Comparison of ENCODE assay signal across 8 cellular contexts in genomic region chr7:101243786-101244384, GRCh38. TPM values are rescaled to one million over a fixed set of nuclear protein-coding genes. Genes with fewer than 3 reads are reported as not detected.
DNase-seq lines count a peak whose midpoint lies in the region; ATAC-seq and TF ChIP-seq lines count a peak whose summit lies in the region.

No MANE protein-coding gene starts in this region.

- H3K9me3 Mint-ChIP-seq in CD4-positive, alpha-beta T cell, result no peaks in the 10 kb centered on the region
- no peaks in the 10 kb centered on the region for H3K9me3 Mint-ChIP-seq in activated naive CD8-positive, alpha-beta T cell treated with anti-CD3 and anti-CD28 coated beads, Interleukin-2, amount 50 U/mL, for 24 hours

- POLR2A ChIA-PET in CD4-positive, alpha-beta T cell (lab: Charles Lee), result interaction anchor here (0.7 to 2.9 kb wide), 15 partner anchors 8 to 816 kb away, joined by 3 to 55 read pairs (median 5); partner anchors contain the start of genes IFT22, PLOD3, SRRT and UFSP1

- H3K9ac ChIP-seq in skeletal muscle tissue (ENCODE audit: low read depth in 1 of 3, low read length in 3 of 3), result peak overlapping the region; percentile 86 to 100 (median 99)

- H3K36me3 ChIP-seq in skeletal muscle tissue (ENCODE audit: control insufficient read depth in 3 of 3, insufficient read depth in 3 of 3, low read length in 3 of 3), result peaks cover 22 to 25% (median 24%) of the 10 kb centered on the region in 3 donors

- H3K27ac Mint-ChIP-seq in CD4-positive, alpha-beta T cell, result peak overlapping the region; percentile 96
- H3K27ac Mint-ChIP-seq in activated naive CD8-positive, alpha-beta T cell treated with anti-CD3 and anti-CD28 coated beads, Interleukin-2, amount 50 U/mL, for 24 hours, result peak overlapping the region; percentile 97

- H3K4me3 Mint-ChIP-seq in CD4-positive, alpha-beta T cell, result peak overlapping the region; percentile 98
- peak overlapping the region; percentile 99 for H3K4me3 Mint-ChIP-seq in activated naive CD8-positive, alpha-beta T cell treated with anti-CD3 and anti-CD28 coated beads, Interleukin-2, amount 50 U/mL, for 24 hours

- ATAC-seq in CD4-positive, alpha-beta T cell (ENCODE audit: poor library complexity), result no peak
- ATAC-seq in activated naive CD8-positive, alpha-beta T cell treated with anti-CD3 and anti-CD28 coated beads, Interleukin-2, amount 50 U/mL, for 24 hours, result no peak
- no peak for ATAC-seq in GM21390 (IDR thresholded peaks at IDR 0.05; ENCODE audit: unreplicated experiment)

- H3K27me3 Mint-ChIP-seq in CD4-positive, alpha-beta T cell, result no peaks in the 10 kb centered on the region
- no peaks in the 10 kb centered on the region for H3K27me3 Mint-ChIP-seq in activated naive CD8-positive, alpha-beta T cell treated with anti-CD3 and anti-CD28 coated beads, Interleukin-2, amount 50 U/mL, for 24 hours

- CTCF ChIA-PET in CD4-positive, alpha-beta T cell (lab: Charles Lee), result interaction anchor here (0.7 to 2.8 kb wide), 18 partner anchors 9 to 538 kb away, joined by 3 to 39 read pairs (median 4); partner anchors contain the start of genes AP1S1, PLOD3, POP7 and SERPINE1

- peak overlapping the region; percentile 73 for H3K4me3 ChIP-seq in iPS-18c (ENCODE audit: insufficient read depth, low read depth, low read length)
- H3K4me3 ChIP-seq in skeletal muscle tissue (ENCODE audit: low read length in 3 of 3), result peak overlapping the region; percentile 82 to 100 (median 99)

- H3K9me3 ChIP-seq in CD4-positive, alpha-beta T cell (ENCODE audit: control insufficient read depth, low read length), result no peaks in the 10 kb centered on the region
- H3K9me3 ChIP-seq in iPS-18c (ENCODE audit: control insufficient read depth, insufficient read depth, low read length), result no peaks in the 10 kb centered on the region
- no peaks in the 10 kb centered on the region for H3K9me3 ChIP-seq in skeletal muscle tissue (ENCODE audit: control insufficient read depth in 3 of 3, low read length in 3 of 3)

- peak overlapping the region; percentile 92 for H3K27ac ChIP-seq in CD4-positive, alpha-beta T cell (ENCODE audit: low read depth, low read length)
- H3K27ac ChIP-seq in skeletal muscle tissue (ENCODE audit: low read depth, low read length), result peak overlapping the region; percentile 96

- TF ChIP-seq CTCF in CD4-positive, alpha-beta T cell (IDR thresholded peaks at IDR 0.05), result peak; percentile 99

- peaks cover 44% of the 10 kb centered on the region for H3K4me1 Mint-ChIP-seq in CD4-positive, alpha-beta T cell (ENCODE audit: low read depth)
- peaks cover 37% of the 10 kb centered on the region for H3K4me1 Mint-ChIP-seq in activated naive CD8-positive, alpha-beta T cell treated with anti-CD3 and anti-CD28 coated beads, Interleukin-2, amount 50 U/mL, for 24 hours

- H3K36me3 Mint-ChIP-seq in CD4-positive, alpha-beta T cell (ENCODE audit: low read depth), result peaks cover 42% of the 10 kb centered on the region
- H3K36me3 Mint-ChIP-seq in activated naive CD8-positive, alpha-beta T cell treated with anti-CD3 and anti-CD28 coated beads, Interleukin-2, amount 50 U/mL, for 24 hours (ENCODE audit: low read depth), result peaks cover 19% of the 10 kb centered on the region

- intact Hi-C loops in CD4-positive, alpha-beta T cell (cut with DNase I, micrococcal nuclease), result loop anchor here (1.0 to 5.0 kb wide), 6 partner anchors 8 to 367 kb away; partner anchors contain the start of genes ZNHIT1 (in 2 of the 2), SRRT (in 1 of the 2) and TRIM56 (in 1 of the 2)

- no peaks in the 10 kb centered on the region for H3K27me3 ChIP-seq in CD4-positive, alpha-beta T cell (ENCODE audit: control insufficient read depth, insufficient read depth, low read length)
- no peaks in the 10 kb centered on the region for H3K27me3 ChIP-seq in skeletal muscle tissue (ENCODE audit: control insufficient read depth in 3 of 3, insufficient read depth in 3 of 3, low read length in 3 of 3)

- peaks cover 44 to 59% (median 46%) of the 10 kb centered on the region in 3 donors for H3K4me1 ChIP-seq in skeletal muscle tissue (ENCODE audit: control insufficient read depth in 3 of 3, insufficient read depth in 3 of 3, low read length in 3 of 3)

- DNase-seq in CD4-positive, alpha-beta T cell, result peak in 1 of 10 experiments; percentile 12
- DNase-seq in HUDEP-2 (lab: John Stamatoyannopoulos, UW; ENCODE audit: unreplicated experiment in 76 of 76) (peak in 74 of 76 experiments; percentile 41 to 94 (median 85)), NCI-H2081 treated with DMSO at 0.1 percent for 48 hours (lab: John Stamatoyannopoulos, UW) (no peak)
- no peak for DNase-seq in activated naive CD8-positive, alpha-beta T cell treated with anti-CD3 and anti-CD28 coated beads, Interleukin-2, amount 50 U/mL, for 24 hours
- DNase-seq in central memory CD4-positive, alpha-beta T cell, result no peak

RNA-seq across cellular contexts. Expression of gene FIS1, which starts 1.0 kb away (rescaled TPM):
- 10 to 100 TPM; 81.2 to 82.3 TPM for total RNA-seq in CD4-positive, alpha-beta T cell
- total RNA-seq in skeletal muscle tissue, result 188 TPM

RNA-seq across cellular contexts. Expression of gene CLDN15, which starts 6.3 kb away (rescaled TPM):
- total RNA-seq in CD4-positive, alpha-beta T cell, result 10 to 100 TPM; 12.6 to 15.2 TPM
- total RNA-seq in skeletal muscle tissue, result 2.1 TPM

RNA-seq across cellular contexts. Expression of gene ZNHIT1, which starts 25.9 kb away (rescaled TPM):
- 10 to 100 TPM; 28.4 to 30.6 TPM for total RNA-seq in CD4-positive, alpha-beta T cell
- total RNA-seq in skeletal muscle tissue, result 84.0 TPM

RNA-seq across cellular contexts. Expression of gene PLOD3, which starts 26.5 kb away (rescaled TPM):
- 10 to 100 TPM; 13.8 to 15.9 TPM for total RNA-seq in CD4-positive, alpha-beta T cell
- 20.9 TPM for total RNA-seq in skeletal muscle tissue

RNA-seq across cellular contexts. Expression of gene MOGAT3, which starts 43.0 kb away (rescaled TPM):
- total RNA-seq in CD4-positive, alpha-beta T cell, result under 1 TPM in 1 of 2 experiments, not detected in 1; 0.11 TPM
- not detected for total RNA-seq in skeletal muscle tissue

Comparison
In these comparisons a context has a peak if more than half of its experiments do, and no peak if none do; other contexts are left out.
1. DNase-seq: peak in HUDEP-2 (74 of 76); none in activated naive CD8-positive, alpha-beta T cell treated with anti-CD3 and anti-CD28 coated beads, Interleukin-2, amount 50 U/mL, for 24 hours (single experiment), NCI-H2081 treated with DMSO at 0.1 percent for 48 hours (single experiment) and central memory CD4-positive, alpha-beta T cell (single experiment).